In genomic region chr20:2756056-2756611, GRCh38 we compare ENCODE assay signal across 1 cellular context.
TF ChIP-seq lines count a peak whose summit lies in the region.

No MANE protein-coding gene starts in this region.

TF ChIP-seq in H1, 55 proteins besides CTCF, POLR2A, EP300 and RAD21 (continued from another document):
- TF ChIP-seq GTF2F1 (IDR thresholded peaks at IDR 0.05; ENCODE audit: borderline replicate concordance, low read depth, low read length), result no peak
- TF ChIP-seq SRF (IDR thresholded peaks at IDR 0.05; ENCODE audit: low read depth, low read length), result no peak
- TF ChIP-seq SIN3A (conservative IDR thresholded peaks at IDR 0.05 in 1 of 2, IDR thresholded peaks at IDR 0.05 in 1 of 2; ENCODE audit: low read depth in 1 of 2, low read length in 2 of 2), result no peak
- TF ChIP-seq TAF7 (optimal IDR thresholded peaks at IDR 0.05; ENCODE audit: borderline replicate concordance, low read depth, low read length), result no peak
- no peak for TF ChIP-seq SIRT6 (IDR thresholded peaks at IDR 0.05; ENCODE audit: low read length)
- TF ChIP-seq CREB1 (IDR thresholded peaks at IDR 0.05), result no peak
- no peak for TF ChIP-seq SUZ12 (IDR thresholded peaks at IDR 0.05; ENCODE audit: low read length)
- no peak for TF ChIP-seq HDAC6 (IDR thresholded peaks at IDR 0.05; ENCODE audit: low read depth, low read length)
- TF ChIP-seq NANOG (IDR thresholded peaks at IDR 0.05; ENCODE audit: insufficient read depth, low read depth, low read length, poor library complexity, severe bottlenecking), result no peak
- no peak for TF ChIP-seq USF2 (IDR thresholded peaks at IDR 0.05; ENCODE audit: low read length)
- no peak for TF ChIP-seq TAF1 (IDR thresholded peaks at IDR 0.05; ENCODE audit: low read depth, low read length)
- no peak for TF ChIP-seq MAFK (IDR thresholded peaks at IDR 0.05; ENCODE audit: low read depth, low read length)
- TF ChIP-seq KDM4A (IDR thresholded peaks at IDR 0.05; ENCODE audit: low read depth, low read length, severe bottlenecking), result no peak
- TF ChIP-seq CBX5 (IDR thresholded peaks at IDR 0.05; ENCODE audit: low read depth, low read length), result no peak
- no peak for TF ChIP-seq SIX5 (IDR thresholded peaks at IDR 0.05; ENCODE audit: low read depth, low read length)
